10 cellular contexts compared by ENCODE assay signal in genomic region chr10:102758226-102758932, GRCh38. TPM values are rescaled to one million over a fixed set of nuclear protein-coding genes. Genes with fewer than 3 reads are reported as not detected.
DNase-seq lines count a peak whose midpoint lies in the region; ATAC-seq and TF ChIP-seq lines count a peak whose summit lies in the region.
"Had no signal": no experiment of that assay in that cellular context is flagged by ENCODE, and none has a peak within 500 bp of the region (broad histone marks: within the 10 kb centered on the region; RNA-seq: fewer than 3 reads in every experiment).

No MANE protein-coding gene starts in this region.

- H3K27me3 Mint-ChIP-seq in dendritic cell treated with granulocyte-macrophage colony-stimulating factor and Interleukin-4, amounts not matched to agents 40 ng/mL and 50 ng/mL, for 4 days: no peaks in the 10 kb centered on the region

- peaks cover 13% of the 10 kb centered on the region for H4K20me1 ChIP-seq in osteoblast (ENCODE audit: insufficient read depth, low read length)

- TF ChIP-seq CTCF in heart right ventricle (IDR thresholded peaks at IDR 0.05) (no peak), osteoblast (IDR thresholded peaks at IDR 0.05; ENCODE audit: extremely low read depth, low read depth, low read length) (no peak), upper lobe of right lung (IDR thresholded peaks at IDR 0.05) (no peak)

- peak overlapping the region; percentile 35 for H3K4me2 ChIP-seq in osteoblast (ENCODE audit: insufficient read depth, low read length)

- H3K36me3 ChIP-seq in heart right ventricle: peaks cover 0 to 11% (median 0%) of the 10 kb centered on the region in 9 donors
- H3K36me3 ChIP-seq in osteoblast (ENCODE audit: insufficient read depth, low read length): no peaks in the 10 kb centered on the region
- H3K36me3 ChIP-seq in upper lobe of right lung: no peaks in the 10 kb centered on the region

- peaks cover 0 to 5% (median 0%) of the 10 kb centered on the region in 11 donors for H3K9me3 ChIP-seq in heart right ventricle
- H3K9me3 ChIP-seq in osteoblast (ENCODE audit: low read depth, low read length): no peaks in the 10 kb centered on the region
- H3K9me3 ChIP-seq in upper lobe of right lung: no peaks in the 10 kb centered on the region

- H2AFZ ChIP-seq in osteoblast (ENCODE audit: low read length): peak overlapping the region; percentile 37

- H3K27ac ChIP-seq in heart right ventricle: peak overlapping the region in 8 of 10 donors; percentile 19 to 68 (median 46)
- peak overlapping the region; percentile 5 for H3K27ac ChIP-seq in osteoblast (ENCODE audit: low read depth, low read length)
- peak overlapping the region; percentile 71 for H3K27ac ChIP-seq in upper lobe of right lung

- intact Hi-C loops in heart right ventricle (cut with DNase I): loop anchor here in 2 of 10 donors (10.0 kb wide), 1 partner anchor 56 kb away; no protein-coding TSS in a partner anchor
- intact Hi-C loops in left cardiac atrium (cut with DNase I): no loop called here
- intact Hi-C loops in dendritic cell treated with granulocyte-macrophage colony-stimulating factor and Interleukin-4, amounts not matched to agents 40 ng/mL and 50 ng/mL, for 4 days (cut with micrococcal nuclease): no loop called here
- intact Hi-C loops in upper lobe of right lung (cut with DNase I): no loop called here

- peak overlapping the region; percentile 59 for H3K27ac Mint-ChIP-seq in dendritic cell treated with granulocyte-macrophage colony-stimulating factor and Interleukin-4, amounts not matched to agents 40 ng/mL and 50 ng/mL, for 4 days

- H3K9me3 Mint-ChIP-seq in dendritic cell treated with granulocyte-macrophage colony-stimulating factor and Interleukin-4, amounts not matched to agents 40 ng/mL and 50 ng/mL, for 4 days: no peaks in the 10 kb centered on the region

- peaks cover 81% of the 10 kb centered on the region for H3K79me2 ChIP-seq in osteoblast (ENCODE audit: insufficient read depth, low read length)

- H3K4me3 ChIP-seq in heart right ventricle (no peak overlapping the region), osteoblast (ENCODE audit: insufficient read depth, low read length) (no peak overlapping the region), upper lobe of right lung (no peak overlapping the region)

- DNase-seq in heart right ventricle: no peak
- no peak for DNase-seq in left cardiac atrium
- DNase-seq in osteoblast (ENCODE audit: insufficient read length, low spot score, missing footprints): no peak
- DNase-seq in upper lobe of right lung: no peak
- no peak for DNase-seq in EL
- no peak for DNase-seq in NCI-H2227 treated with DMSO at 0.1 percent for 48 hours (lab: John Stamatoyannopoulos, UW)
- DNase-seq: AML-193, NCI-H1417 treated with DMSO at 0.1 percent for 48 hours had no signal

- no peak for ATAC-seq in heart right ventricle
- ATAC-seq in left cardiac atrium: no peak
- ATAC-seq in upper lobe of right lung: no peak
- ATAC-seq in GM19397 (IDR thresholded peaks at IDR 0.05; ENCODE audit: unreplicated experiment): no peak

- peaks cover 45% of the 10 kb centered on the region for H3K4me1 Mint-ChIP-seq in dendritic cell treated with granulocyte-macrophage colony-stimulating factor and Interleukin-4, amounts not matched to agents 40 ng/mL and 50 ng/mL, for 4 days (ENCODE audit: low read depth)

- WGBS in heart right ventricle, 2 donors: 62 to 70% methylated on average over 9 of the region's 9 CpGs

- H3K4me1 ChIP-seq in heart right ventricle: peaks cover 3 to 76% (median 33%) of the 10 kb centered on the region in 9 donors
- H3K4me1 ChIP-seq in osteoblast (ENCODE audit: insufficient read depth, low read length): peaks cover 30% of the 10 kb centered on the region
- peaks cover 36% of the 10 kb centered on the region for H3K4me1 ChIP-seq in upper lobe of right lung

- H3K36me3 Mint-ChIP-seq in dendritic cell treated with granulocyte-macrophage colony-stimulating factor and Interleukin-4, amounts not matched to agents 40 ng/mL and 50 ng/mL, for 4 days (ENCODE audit: low read depth): peaks cover 46% of the 10 kb centered on the region

- H3K27me3 ChIP-seq in heart right ventricle (no peaks in the 10 kb centered on the region), osteoblast (ENCODE audit: insufficient read depth, low read length) (no peaks in the 10 kb centered on the region), upper lobe of right lung (no peaks in the 10 kb centered on the region)

- H3K4me3 Mint-ChIP-seq in dendritic cell treated with granulocyte-macrophage colony-stimulating factor and Interleukin-4, amounts not matched to agents 40 ng/mL and 50 ng/mL, for 4 days: peak overlapping the region; percentile 42

RNA-seq across cellular contexts. Expression of gene WBP1L, which starts 14.6 kb away (rescaled TPM):
- 10 to 100 TPM; 17.3 to 33.3 (median 21.0) TPM for total RNA-seq in heart right ventricle
- polyA plus RNA-seq in heart right ventricle: 10 to 100 TPM; 14.3 to 17.5 TPM
- total RNA-seq in left cardiac atrium: 10 to 100 TPM; 30.6 to 41.1 TPM
- 76.4 and 85.5 TPM in 2 replicates for total RNA-seq in osteoblast
- total RNA-seq in upper lobe of right lung: 49.0 TPM

RNA-seq across cellular contexts. Expression of gene SFXN2, which starts 43.9 kb away (rescaled TPM):
- total RNA-seq in heart right ventricle (1 to 10 TPM in 9 of 10 donors, under 1 TPM in 1; 0.89 to 4.5 (median 2.3) TPM), left cardiac atrium (1 to 10 TPM; 3.2 to 4.0 TPM), osteoblast (2.9 and 3.6 TPM in 2 replicates), upper lobe of right lung (12.0 TPM)
- polyA plus RNA-seq in heart right ventricle: 1 to 10 TPM; 2.5 to 4.3 TPM

RNA-seq across cellular contexts. Expression of gene ARL3, which starts 44.2 kb away (rescaled TPM):
- total RNA-seq in heart right ventricle (10 to 100 TPM; 10.9 to 17.8 (median 13.6) TPM), left cardiac atrium (10 to 100 TPM; 12.0 to 12.4 TPM), osteoblast (5.3 and 5.8 TPM in 2 replicates), upper lobe of right lung (7.5 TPM)
- polyA plus RNA-seq in heart right ventricle: 10 to 100 TPM in 1 of 2 donors, 1 to 10 TPM in 1; 5.0 to 15.8 TPM

Comparison
In these comparisons a context has a peak if more than half of its experiments do, and no peak if none do; other contexts are left out.
1. H3K27ac ChIP-seq: peak in every context shown above with its lines; median percentile 71 in upper lobe of right lung; 46 in heart right ventricle; 5 in osteoblast.